23 cellular contexts compared by ENCODE assay signal in genomic region chr5:94850960-94851359, GRCh38.
"Had no signal": no experiment of that assay in that cellular context is flagged by ENCODE, and none has a peak within 500 bp of the region (broad histone marks: within the 10 kb centered on the region; RNA-seq: fewer than 3 reads in every experiment).

No MANE protein-coding gene starts in this region.

- H3K4me3 Mint-ChIP-seq: immature natural killer cell; mesothelial cell of epicardium; naive B cell; natural killer cell; nephron progenitor cell; neural progenitor cell; stimulated activated memory B cell treated with anti-CD40 and anti-IgM and Interleukin-4, amounts not matched to agents 10 μg/mL and 1 μg/mL and 100 μg/mL, for 72 hours; stimulated activated naive CD8-positive, alpha-beta T cell treated with anti-CD3 and anti-CD28 coated beads, Interleukin-15, amount 100 ng/mL, for 72 hours had no signal

- H3K27me3 ChIP-seq: neural progenitor cell, neutrophil, testis, thyroid gland, transverse colon, upper lobe of left lung, vagina had no signal

- H3K4me1 Mint-ChIP-seq: immature natural killer cell; naive B cell; natural killer cell; stimulated activated memory B cell treated with anti-CD40 and anti-IgM and Interleukin-4, amounts not matched to agents 10 μg/mL and 1 μg/mL and 100 μg/mL, for 72 hours had no signal

- H3K36me3 ChIP-seq: left ventricle myocardium inferior, neural progenitor cell, thyroid gland, transverse colon, vagina had no signal

- H3K9ac ChIP-seq: neural progenitor cell, parathyroid adenoma had no signal

- DNase-seq: kidney; left ventricle myocardium inferior; mesendoderm; natural killer cell; psoas muscle; stimulated activated CD8-positive, alpha-beta memory T cell treated with anti-CD3 and anti-CD28 coated beads, Interleukin-4, amount 100 ng/mL, for 48 hours; stimulated activated naive CD4-positive, alpha-beta T cell treated with Interleukin-2 at 50 U/mL for 16 hours; testis; transverse colon; upper lobe of left lung had no signal

- H3K9me3 ChIP-seq: left ventricle myocardium inferior, neutrophil, psoas muscle, testis, thyroid gland, transverse colon, upper lobe of left lung, vagina had no signal

- H3K27me3 Mint-ChIP-seq: naive B cell; stimulated activated memory B cell treated with anti-CD40 and anti-IgM and Interleukin-4, amounts not matched to agents 10 μg/mL and 1 μg/mL and 100 μg/mL, for 72 hours; stimulated activated naive CD8-positive, alpha-beta T cell treated with anti-CD3 and anti-CD28 coated beads, Interleukin-15, amount 100 ng/mL, for 72 hours had no signal

- FAIRE-seq: kidney had no signal

- ATAC-seq: psoas muscle had no signal

- H3K4me1 ChIP-seq: left ventricle myocardium inferior, parathyroid adenoma, psoas muscle, testis, thyroid gland, transverse colon, upper lobe of left lung, vagina had no signal

- H3K9me3 Mint-ChIP-seq: immature natural killer cell; mesothelial cell of epicardium; naive B cell; natural killer cell; nephron progenitor cell; neural progenitor cell; stimulated activated memory B cell treated with anti-CD40 and anti-IgM and Interleukin-4, amounts not matched to agents 10 μg/mL and 1 μg/mL and 100 μg/mL, for 72 hours; stimulated activated naive CD8-positive, alpha-beta T cell treated with anti-CD3 and anti-CD28 coated beads, Interleukin-15, amount 100 ng/mL, for 72 hours had no signal

- H3K4me2 ChIP-seq: neural progenitor cell had no signal

- H2AFZ ChIP-seq: neural progenitor cell, parathyroid adenoma had no signal

- H3K27ac Mint-ChIP-seq: immature natural killer cell; mesothelial cell of epicardium; naive B cell; natural killer cell; nephron progenitor cell; neural progenitor cell; stimulated activated memory B cell treated with anti-CD40 and anti-IgM and Interleukin-4, amounts not matched to agents 10 μg/mL and 1 μg/mL and 100 μg/mL, for 72 hours had no signal

- H3K27ac ChIP-seq: left ventricle myocardium inferior, neural progenitor cell, neutrophil, parathyroid adenoma, psoas muscle, testis, thyroid gland, transverse colon, upper lobe of left lung, vagina had no signal

- H3K79me2 ChIP-seq: parathyroid adenoma had no signal

- H3K4me3 ChIP-seq: left ventricle myocardium inferior, lung, neural progenitor cell, psoas muscle, smooth muscle cell, testis, thyroid gland, transverse colon, upper lobe of left lung, vagina had no signal

- H3K36me3 Mint-ChIP-seq: immature natural killer cell; mesothelial cell of epicardium; naive B cell; natural killer cell; neural progenitor cell; stimulated activated memory B cell treated with anti-CD40 and anti-IgM and Interleukin-4, amounts not matched to agents 10 μg/mL and 1 μg/mL and 100 μg/mL, for 72 hours had no signal
